33 cellular contexts compared by ENCODE assay signal in genomic region chr12:108122644-108123043, GRCh38. TPM values are rescaled to one million over a fixed set of nuclear protein-coding genes. Genes with fewer than 3 reads are reported as not detected.
"Had no signal": no experiment of that assay in that cellular context is flagged by ENCODE, and none has a peak within 500 bp of the region (broad histone marks: within the 10 kb centered on the region; RNA-seq: fewer than 3 reads in every experiment).

No MANE protein-coding gene starts in this region.

- H3K27ac ChIP-seq: colonic mucosa, epithelial cell of prostate, esophagus squamous epithelium, foreskin keratinocyte, gastrocnemius medialis, heart left ventricle, heart right ventricle, hepatocyte had no signal

- H3K4me3 Mint-ChIP-seq: dendritic cell treated with granulocyte-macrophage colony-stimulating factor and Interleukin-4, amounts not matched to agents 40 ng/mL and 50 ng/mL, for 4 days; effector memory CD8-positive, alpha-beta T cell; endodermal cell had no signal

- H3K27me3 ChIP-seq: colonic mucosa, esophagus muscularis mucosa had no signal

- FAIRE-seq: endometrium, endothelial cell of umbilical vein, frontal cortex had no signal

- H3K4me1 ChIP-seq: colonic mucosa, foreskin keratinocyte, gastrocnemius medialis, heart left ventricle had no signal

- H3K9me3 ChIP-seq: colonic mucosa, esophagus squamous epithelium, gastrocnemius medialis had no signal

- H3K4me3 ChIP-seq: colonic mucosa, coronary artery, dorsolateral prefrontal cortex, esophagus muscularis mucosa, esophagus squamous epithelium, gastrocnemius medialis, heart left ventricle, heart right ventricle, hepatocyte had no signal

- H3K4me2 ChIP-seq: hepatocyte had no signal

- H3K9me3 Mint-ChIP-seq: effector memory CD8-positive, alpha-beta T cell; endodermal cell had no signal

- H3K27ac Mint-ChIP-seq: dendritic cell treated with granulocyte-macrophage colony-stimulating factor and Interleukin-4, amounts not matched to agents 40 ng/mL and 50 ng/mL, for 4 days; effector memory CD8-positive, alpha-beta T cell; endodermal cell had no signal

- H3K79me2 ChIP-seq: hepatocyte had no signal

- H2AFZ ChIP-seq: hepatocyte had no signal

- DNase-seq: colonic mucosa; cortex of kidney; dermis blood vessel endothelial cell; dorsolateral prefrontal cortex; effector CD4-positive, alpha-beta T cell; effector CD8-positive, alpha-beta T cell; effector memory CD4-positive, alpha-beta T cell; effector memory CD8-positive, alpha-beta T cell; endodermal cell; esophagus squamous epithelium; foreskin fibroblast; foreskin keratinocyte; foreskin melanocyte; gastrocnemius medialis; glutamatergic neuron; head of caudate nucleus; heart left ventricle; heart right ventricle; hippocampal formation had no signal

- H3K4me1 Mint-ChIP-seq: endodermal cell had no signal

- ATAC-seq: effector memory CD8-positive, alpha-beta T cell; esophagus mucosa; foreskin keratinocyte; gastrocnemius medialis; heart left ventricle; heart right ventricle had no signal

- H3K36me3 ChIP-seq: colonic mucosa, esophagus muscularis mucosa, esophagus squamous epithelium, gastrocnemius medialis, heart left ventricle, heart right ventricle had no signal

RNA-seq across cellular contexts. Expression of gene WSCD2, which starts 6.4 kb away (rescaled TPM):
- total RNA-seq: dermis blood vessel endothelial cell, dermis microvascular lymphatic vessel endothelial cell, endothelial cell of umbilical vein, epithelial cell of proximal tubule, fibroblast of lung, fibroblast of villous mesenchyme, foreskin keratinocyte, glomerular endothelial cell had no signal
- polyA plus RNA-seq: endothelial cell of umbilical vein, fibroblast of lung, foreskin keratinocyte, heart left ventricle had no signal
